23 cellular contexts compared by ENCODE assay signal in the genomic region with DNA sequence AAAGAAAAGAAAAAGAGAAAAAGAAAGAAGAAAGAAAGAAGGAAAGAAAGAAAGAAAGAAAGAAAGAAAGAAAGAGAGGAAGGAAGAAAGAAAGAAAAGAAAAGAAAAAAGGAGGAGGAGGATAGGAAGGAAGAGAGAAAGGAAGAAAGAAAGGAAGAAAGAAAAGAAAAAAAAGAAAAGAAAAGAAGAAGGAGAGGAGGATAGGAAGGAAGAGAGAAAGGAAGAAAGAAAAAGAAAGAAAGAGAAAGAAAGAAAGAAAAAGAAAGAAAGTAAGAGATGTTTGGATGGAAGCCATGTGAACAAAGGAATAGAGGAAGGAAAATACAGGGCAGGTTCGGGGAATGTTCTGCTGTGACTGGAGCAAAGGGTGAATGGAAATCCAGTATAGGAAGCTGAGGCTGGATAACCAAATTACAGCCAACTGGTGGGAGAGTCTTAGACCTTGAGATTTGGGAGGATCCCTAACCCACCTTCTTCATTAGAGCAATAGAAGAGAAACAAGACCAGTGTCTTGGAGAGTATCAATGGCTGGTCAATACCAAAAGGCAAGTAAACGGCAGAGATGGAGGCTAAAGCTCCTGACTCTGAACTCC.
"Had no signal": no experiment of that assay in that cellular context is flagged by ENCODE, and none has a peak within 500 bp of the region (broad histone marks: within the 10 kb centered on the region; RNA-seq: fewer than 3 reads in every experiment).

No MANE protein-coding gene starts in this region.

- H3K27ac ChIP-seq: neural progenitor cell, sigmoid colon, thoracic aorta, vagina, VCaP had no signal

- FAIRE-seq: endometrium had no signal

- H3K4me1 ChIP-seq: sigmoid colon, vagina had no signal

- H3K36me3 Mint-ChIP-seq: memory B cell, neural progenitor cell, type B pancreatic cell had no signal

- H3K9me3 ChIP-seq: sigmoid colon, thoracic aorta, vagina had no signal

- H3K4me3 Mint-ChIP-seq: activated CD4-positive, alpha-beta T cell treated with anti-CD3 and anti-CD28 coated beads, Interleukin-2, amount 10 ng/mL, durations not matched to agents 7 days and 5 days; activated T-helper 17 cell treated with anti-CD3 and anti-CD28 coated beads, Interleukin-2, amount 50 U/mL, for 72 hours; brain; memory B cell; neural progenitor cell; type B pancreatic cell had no signal

- H3K4me2 ChIP-seq: neural progenitor cell, smooth muscle cell had no signal

- H2AFZ ChIP-seq: neural progenitor cell had no signal

- H3K9me3 Mint-ChIP-seq: activated CD4-positive, alpha-beta T cell treated with anti-CD3 and anti-CD28 coated beads, Interleukin-2, amount 10 ng/mL, durations not matched to agents 7 days and 5 days; neural progenitor cell; type B pancreatic cell had no signal

- H3K27me3 ChIP-seq: neural progenitor cell, sigmoid colon, vagina had no signal

- H3K9ac ChIP-seq: neural progenitor cell had no signal

- ATAC-seq: activated naive CD4-positive, alpha-beta T cell treated with anti-CD3 and anti-CD28 coated beads, Interleukin-2, amount 50 U/mL, for 72 hours; activated T-helper 17 cell treated with anti-CD3 and anti-CD28 coated beads, Interleukin-2, amount 50 U/mL, for 72 hours had no signal

- H3K4me1 Mint-ChIP-seq: activated CD4-positive, alpha-beta T cell treated with anti-CD3 and anti-CD28 coated beads, Interleukin-2, amount 10 ng/mL, durations not matched to agents 7 days and 5 days; memory B cell had no signal

- H3K36me3 ChIP-seq: neural progenitor cell, sigmoid colon, thoracic aorta, vagina had no signal

- DNase-seq: activated CD4-positive, alpha-beta T cell treated with anti-CD3 and anti-CD28 coated beads, Interleukin-2, amount 10 ng/mL, durations not matched to agents 7 days and 5 days; activated CD4-positive, CD25-positive, alpha-beta regulatory T cell treated with anti-CD3 and anti-CD28 coated beads, Interleukin-2, amount 50 U/mL, for 72 hours; activated T-cell treated with anti-CD3 and anti-CD28 coated beads, Interleukin-2, amount 50 U/mL, for 1 hour; aorta; effector CD4-positive, alpha-beta T cell; foreskin melanocyte; hippocampal formation; kidney glomerular epithelial cell; sigmoid colon; stimulated activated CD4-positive, alpha-beta T cell treated with anti-CD3 and anti-CD28 coated beads, Interleukin-15, amount 100 ng/mL, for 24 hours; stimulated activated CD8-positive, alpha-beta memory T cell treated with anti-CD3 and anti-CD28 coated beads, Interleukin-4, amount 100 ng/mL, for 48 hours; stimulated activated naive CD4-positive, alpha-beta T cell had no signal

- H3K27ac Mint-ChIP-seq: activated CD4-positive, alpha-beta T cell treated with anti-CD3 and anti-CD28 coated beads, Interleukin-2, amount 10 ng/mL, durations not matched to agents 7 days and 5 days; activated naive CD4-positive, alpha-beta T cell treated with anti-CD3 and anti-CD28 coated beads, Interleukin-2, amount 50 U/mL, for 72 hours; activated T-helper 17 cell treated with anti-CD3 and anti-CD28 coated beads, Interleukin-2, amount 50 U/mL, for 72 hours; memory B cell; neural progenitor cell; type B pancreatic cell had no signal

- H3K4me3 ChIP-seq: neural progenitor cell, sigmoid colon, smooth muscle cell, thoracic aorta, vagina had no signal
